In genomic region chr2:183123959-183124221, GRCh38 we compare ENCODE assay signal across 8 cellular contexts. TPM values are rescaled to one million over a fixed set of nuclear protein-coding genes. Genes with fewer than 3 reads are reported as not detected.
DNase-seq lines count a peak whose midpoint lies in the region; ATAC-seq lines count a peak whose summit lies in the region.

No MANE protein-coding gene starts in this region.

- H3K9me3 ChIP-seq in iPS-15b (ENCODE audit: control insufficient read depth, insufficient read depth, low read length) (no peaks in the 10 kb centered on the region), subcutaneous abdominal adipose tissue (ENCODE audit: control insufficient read depth in 5 of 5, low read length in 5 of 5) (no peaks in the 10 kb centered on the region)

- DNase-seq in activated naive CD4-positive, alpha-beta T cell treated with Interleukin-2 at 50 U/mL for 16 hours, result no peak
- DNase-seq in nucleus accumbens (lab: John Stamatoyannopoulos, UW), result no peak
- DNase-seq in SIG-M5 (lab: John Stamatoyannopoulos, UW), result no peak

- H3K4me1 ChIP-seq in iPS-15b (ENCODE audit: control insufficient read depth, insufficient read depth, low read length) (no peaks in the 10 kb centered on the region), subcutaneous abdominal adipose tissue (ENCODE audit: control insufficient read depth in 5 of 5, insufficient read depth in 5 of 5, low read length in 5 of 5) (peaks cover 0 to 23% (median 17%) of the 10 kb centered on the region in 5 donors)

- no peaks in the 10 kb centered on the region for H3K36me3 ChIP-seq in iPS-15b (ENCODE audit: control insufficient read depth, insufficient read depth, low read length)
- peaks cover 0 to 2% (median 0%) of the 10 kb centered on the region in 5 donors for H3K36me3 ChIP-seq in subcutaneous abdominal adipose tissue (ENCODE audit: control insufficient read depth in 5 of 5, insufficient read depth in 5 of 5, low read length in 5 of 5)

- peak overlapping the region; percentile 99 for H3K27ac Mint-ChIP-seq in activated naive CD4-positive, alpha-beta T cell treated with anti-CD3 and anti-CD28 coated beads, Interleukin-2, amount 50 U/mL, for 24 hours
- H3K27ac Mint-ChIP-seq in activated T-helper 17 cell treated with anti-CD3 and anti-CD28 coated beads, Interleukin-2, amount 50 U/mL, for 72 hours, result peak overlapping the region; percentile 95

- peaks cover 4% of the 10 kb centered on the region for H3K36me3 Mint-ChIP-seq in activated naive CD4-positive, alpha-beta T cell treated with anti-CD3 and anti-CD28 coated beads, Interleukin-2, amount 50 U/mL, for 24 hours
- peaks cover 31% of the 10 kb centered on the region for H3K36me3 Mint-ChIP-seq in activated T-helper 17 cell treated with anti-CD3 and anti-CD28 coated beads, Interleukin-2, amount 50 U/mL, for 72 hours (ENCODE audit: low read depth)

- H3K4me3 ChIP-seq in iPS-15b (ENCODE audit: low read depth, low read length), result peak overlapping the region; percentile 90
- H3K4me3 ChIP-seq in subcutaneous abdominal adipose tissue (ENCODE audit: low read depth in 1 of 5, low read length in 5 of 5), result peak overlapping the region; percentile 79 to 99 (median 92)

- peak overlapping the region; percentile 97 for H3K4me3 Mint-ChIP-seq in activated naive CD4-positive, alpha-beta T cell treated with anti-CD3 and anti-CD28 coated beads, Interleukin-2, amount 50 U/mL, for 24 hours
- peak overlapping the region; percentile 97 for H3K4me3 Mint-ChIP-seq in activated T-helper 17 cell treated with anti-CD3 and anti-CD28 coated beads, Interleukin-2, amount 50 U/mL, for 72 hours

- ATAC-seq in HG03066 (IDR thresholded peaks at IDR 0.05; ENCODE audit: low read depth, unreplicated experiment), result peak; percentile 28
- ATAC-seq in activated T-helper 17 cell treated with anti-CD3 and anti-CD28 coated beads, Interleukin-2, amount 50 U/mL, for 72 hours (replicated peaks), result peak; percentile 61

- H3K27me3 Mint-ChIP-seq in activated naive CD4-positive, alpha-beta T cell treated with anti-CD3 and anti-CD28 coated beads, Interleukin-2, amount 50 U/mL, for 24 hours, result peaks cover 6% of the 10 kb centered on the region
- peaks cover 5% of the 10 kb centered on the region for H3K27me3 Mint-ChIP-seq in activated T-helper 17 cell treated with anti-CD3 and anti-CD28 coated beads, Interleukin-2, amount 50 U/mL, for 72 hours

- H3K27ac ChIP-seq in subcutaneous abdominal adipose tissue (ENCODE audit: low read depth, low read length), result peak overlapping the region; percentile 82

- H3K9me3 Mint-ChIP-seq in activated naive CD4-positive, alpha-beta T cell treated with anti-CD3 and anti-CD28 coated beads, Interleukin-2, amount 50 U/mL, for 24 hours, result no peaks in the 10 kb centered on the region
- no peaks in the 10 kb centered on the region for H3K9me3 Mint-ChIP-seq in activated T-helper 17 cell treated with anti-CD3 and anti-CD28 coated beads, Interleukin-2, amount 50 U/mL, for 72 hours

- H3K27me3 ChIP-seq in iPS-15b (ENCODE audit: control insufficient read depth, insufficient read depth, low read length) (no peaks in the 10 kb centered on the region), subcutaneous abdominal adipose tissue (ENCODE audit: control insufficient read depth in 5 of 5, insufficient read depth in 4 of 5, low read length in 5 of 5) (no peaks in the 10 kb centered on the region)

- H3K9ac ChIP-seq in iPS-15b (ENCODE audit: low read depth, low read length) (peak overlapping the region; percentile 95), subcutaneous abdominal adipose tissue (ENCODE audit: low read length in 5 of 5) (peak overlapping the region; percentile 49 to 93 (median 88))

- peaks cover 39% of the 10 kb centered on the region for H3K4me1 Mint-ChIP-seq in activated naive CD4-positive, alpha-beta T cell treated with anti-CD3 and anti-CD28 coated beads, Interleukin-2, amount 50 U/mL, for 24 hours
- H3K4me1 Mint-ChIP-seq in activated T-helper 17 cell treated with anti-CD3 and anti-CD28 coated beads, Interleukin-2, amount 50 U/mL, for 72 hours, result peaks cover 11% of the 10 kb centered on the region

RNA-seq across cellular contexts. Expression of gene NUP35, which starts 0.4 kb away (rescaled TPM):
- total RNA-seq in activated T-helper 17 cell treated with anti-CD3 and anti-CD28 coated beads, Interleukin-2, amount 50 U/mL, for 72 hours, result 10 to 100 TPM; 30.6 to 33.2 TPM

RNA-seq across cellular contexts. Expression of gene DUSP19, which starts 45.3 kb away (rescaled TPM):
- 1 to 10 TPM; 1.6 to 2.1 TPM for total RNA-seq in activated T-helper 17 cell treated with anti-CD3 and anti-CD28 coated beads, Interleukin-2, amount 50 U/mL, for 72 hours
